Comparison of ENCODE assay signal across 26 cellular contexts in the genomic region with DNA sequence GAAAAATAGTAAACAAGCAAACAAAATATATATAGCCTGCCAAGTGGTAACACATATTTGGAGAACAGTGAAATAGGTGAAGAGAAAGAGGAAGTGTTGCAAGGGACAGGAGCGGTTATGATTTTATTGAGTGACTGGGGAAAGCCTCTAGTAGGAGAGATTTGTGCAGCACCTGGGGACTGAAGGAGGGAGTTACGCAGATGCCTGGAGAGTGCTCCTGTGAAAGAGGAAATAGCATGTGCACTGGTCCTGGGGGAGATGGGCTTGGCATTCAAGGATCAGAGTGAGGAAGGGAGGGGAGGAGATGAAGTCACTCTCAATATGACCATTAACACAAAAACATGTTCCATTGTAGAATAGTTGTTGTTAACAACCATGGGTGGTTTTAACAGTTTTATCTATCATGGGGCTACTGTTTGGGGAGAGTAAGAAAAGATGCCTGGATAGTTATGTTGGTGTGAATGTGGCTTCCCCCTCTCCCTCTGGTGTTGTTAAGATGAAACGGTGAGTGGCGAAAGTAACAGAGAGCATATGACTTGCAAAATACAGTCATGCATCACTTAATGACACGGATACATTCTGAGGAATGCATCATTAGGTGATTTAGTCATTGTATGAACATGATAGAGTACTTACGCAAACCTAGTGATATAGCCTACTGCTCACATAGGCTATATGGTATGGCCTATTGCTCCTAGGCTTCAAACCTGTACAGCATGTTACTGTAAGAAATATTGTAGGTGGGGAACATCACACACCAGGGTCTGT.
DNase-seq lines count a peak whose midpoint lies in the region; ATAC-seq, FAIRE-seq and TF ChIP-seq lines count a peak whose summit lies in the region.
"Had no signal": no experiment of that assay in that cellular context is flagged by ENCODE, and none has a peak within 500 bp of the region (broad histone marks: within the 10 kb centered on the region; RNA-seq: fewer than 3 reads in every experiment).

No MANE protein-coding gene starts in this region.

- H3K56ac ChIP-seq in H1 (replicated peaks; ENCODE audit: insufficient read length, low read depth, low read length): no peak overlapping the region

- H3K14ac ChIP-seq in H1 (ENCODE audit: insufficient read length): no peak overlapping the region

- H3K79me1 ChIP-seq in H1 (ENCODE audit: low read depth, low read length): no peaks in the 10 kb centered on the region

- no peak overlapping the region for H3K4ac ChIP-seq in H1 (replicated peaks; ENCODE audit: insufficient read length, low read depth, low read length)

- H3K27me3 ChIP-seq in BLaER1: no peaks in the 10 kb centered on the region
- H3K27me3 ChIP-seq in GM23338 (ENCODE audit: insufficient read depth): no peaks in the 10 kb centered on the region
- no peaks in the 10 kb centered on the region for H3K27me3 ChIP-seq in H1 (replicated peaks in 1 of 4; ENCODE audit: control insufficient read depth in 3 of 4, extremely low read depth in 1 of 4, insufficient read depth in 3 of 4, low read length in 3 of 4)
- H3K27me3 ChIP-seq: Peyer's patch had no signal

- H2AFZ ChIP-seq in GM23338 (0 out of 2 replicates have a peak overlapping the region, but pooled peaks have one; percentile 21), H1 (ENCODE audit: low read length) (no peak overlapping the region; the same call in 1 of the 2 replicates)

- H2BK20ac ChIP-seq in H1 (ENCODE audit: low read length): no peak overlapping the region

- H4K20me1 ChIP-seq in BLaER1 (no peaks in the 10 kb centered on the region), GM23338 (replicated peaks; ENCODE audit: insufficient read depth) (no peaks in the 10 kb centered on the region), H1 (replicated peaks in 1 of 2; ENCODE audit: control insufficient read depth in 1 of 2, insufficient read depth in 2 of 2, low read length in 2 of 2) (no peaks in the 10 kb centered on the region)

- H3K36me3 Mint-ChIP-seq in GM23338 (ENCODE audit: low read depth): no peaks in the 10 kb centered on the region
- H3K36me3 Mint-ChIP-seq: CD4-positive, alpha-beta memory T cell had no signal

- no peaks in the 10 kb centered on the region for H3K36me3 ChIP-seq in BLaER1
- no peaks in the 10 kb centered on the region for H3K36me3 ChIP-seq in GM23338 (ENCODE audit: insufficient read depth)
- no peaks in the 10 kb centered on the region for H3K36me3 ChIP-seq in H1 (ENCODE audit: control insufficient read depth in 2 of 4, insufficient read depth in 4 of 4, low read length in 3 of 4)
- H3K36me3 ChIP-seq: Peyer's patch had no signal

- no peak overlapping the region for H3K27ac Mint-ChIP-seq in GM23338
- H3K27ac Mint-ChIP-seq: CD4-positive, alpha-beta memory T cell; T-helper 1 cell treated with Interleukin-12 subunit alpha and Interleukin-12 subunit beta and Interleukin-4 antibody, amounts not matched to agents 30 μg/mL and 1 μg/mL, for 36 hours had no signal

- DNase-seq in GM23338 (ENCODE audit: low spot score): no peak
- no peak for DNase-seq in H1 (ENCODE audit: low read depth in 1 of 2, low spot score in 2 of 2)
- DNase-seq in stimulated activated CD4-positive, alpha-beta T cell treated with anti-CD3 and anti-CD28 coated beads, Interleukin-2, amount 100 ng/mL, for 48 hours: no peak
- no peak for DNase-seq in NCI-H226
- no peak for DNase-seq in NOMO-1 (lab: John Stamatoyannopoulos, UW; ENCODE audit: unreplicated experiment in 2 of 2)
- DNase-seq in GM10248 (ENCODE audit: extremely low spot score): no peak
- DNase-seq: 8988T; CD4-positive, alpha-beta memory T cell; COR-L47; Karpas-422; NCI-H1105 treated with DMSO at 0.1 percent for 48 hours; NCI-H146; NCI-H1930; NCI-H2107; NCI-H446; NCI-H524 treated with DMSO at 0.1 percent for 48 hours; NCI-H774; Peyer's patch; SIG-M5; SK-N-SH; SW 1271 had no signal

- no peak overlapping the region for H3K4me3 Mint-ChIP-seq in GM23338
- H3K4me3 Mint-ChIP-seq: CD4-positive, alpha-beta memory T cell; T-helper 1 cell treated with Interleukin-12 subunit alpha and Interleukin-12 subunit beta and Interleukin-4 antibody, amounts not matched to agents 30 μg/mL and 1 μg/mL, for 36 hours had no signal

- H3K4me2 ChIP-seq in BLaER1 (peak overlapping the region; percentile 17; the same call in 1 of the 2 replicates), GM23338 (no peak overlapping the region), H1 (ENCODE audit: insufficient read depth in 1 of 2, low read depth in 2 of 2, low read length in 2 of 2) (no peak overlapping the region)
- H3K4me2 ChIP-seq: SK-N-SH had no signal

- no peak for TF ChIP-seq POLR2A in H1 (IDR thresholded peaks at IDR 0.05; ENCODE audit: control extremely low read depth in 1 of 2, low read depth in 2 of 2, low read length in 2 of 2)

- no peak for TF ChIP-seq EP300 in H1 (IDR thresholded peaks at IDR 0.05; ENCODE audit: borderline replicate concordance in 1 of 2, low read depth in 2 of 2, low read length in 2 of 2)

- no peak for TF ChIP-seq RAD21 in H1 (IDR thresholded peaks at IDR 0.05 in 1 of 2, conservative IDR thresholded peaks at IDR 0.05 in 1 of 2; ENCODE audit: low read depth in 2 of 2, low read length in 2 of 2)

- peaks cover 4% of the 10 kb centered on the region for H3K27me3 Mint-ChIP-seq in GM23338 (ENCODE audit: insufficient read depth, low read depth, poor library complexity)
- H3K27me3 Mint-ChIP-seq: CD4-positive, alpha-beta memory T cell had no signal

- no peak overlapping the region for H2AK5ac ChIP-seq in H1 (ENCODE audit: low read depth, low read length)

- H4K91ac ChIP-seq in H1 (replicated peaks; ENCODE audit: insufficient read length, low read length): peak overlapping the region; percentile 39

- ATAC-seq in GM23338: no peak; the same call in 2 of the 3 replicates

- no peak overlapping the region for H2BK15ac ChIP-seq in H1 (ENCODE audit: low read length)

- H3K4me1 ChIP-seq in BLaER1 (peaks cover 6% of the 10 kb centered on the region; the same call in 1 of the 2 replicates), GM23338 (ENCODE audit: insufficient read depth) (peaks cover 26% of the 10 kb centered on the region), H1 (replicated peaks in 1 of 4; ENCODE audit: control insufficient read depth in 3 of 4, insufficient read depth in 4 of 4, low read length in 3 of 4) (peaks cover 2 to 7% (median 6%) of the 10 kb centered on the region in 4 experiments; a peak in 6 of 7 replicates)
- H3K4me1 ChIP-seq: Peyer's patch had no signal

- H3K9me2 ChIP-seq in GM23338 (ENCODE audit: insufficient read depth): no peaks in the 10 kb centered on the region
- H3K9me2 ChIP-seq: SK-N-SH had no signal

- H3K4me1 Mint-ChIP-seq in GM23338: peaks cover 44% of the 10 kb centered on the region
- H3K4me1 Mint-ChIP-seq: CD4-positive, alpha-beta memory T cell had no signal

- no peak overlapping the region for H3K18ac ChIP-seq in H1 (ENCODE audit: extremely low read depth, low read length)

- H2BK120ac ChIP-seq in H1 (replicated peaks; ENCODE audit: low read depth, low read length): no peak overlapping the region

- H4K5ac ChIP-seq in H1 (ENCODE audit: insufficient read length, low read depth, low read length): no peak overlapping the region

- H3K23me2 ChIP-seq in H1 (ENCODE audit: low read depth, low read length): no peaks in the 10 kb centered on the region

- H4K8ac ChIP-seq in H1 (ENCODE audit: extremely low read depth, insufficient read depth, low read length): no peak overlapping the region

- CTCF ChIA-PET in H1 (lab: Charles Lee; ENCODE audit: partially characterized antibody): no interaction called here
- CTCF ChIA-PET in GM10248 (lab: Yijun Ruan, JAX): no interaction called here

- no peak overlapping the region for H2BK12ac ChIP-seq in H1 (ENCODE audit: low read depth, low read length)

- peaks cover under 1% of the 10 kb centered on the region; the same call in 1 of the 3 replicates for H3K9me3 Mint-ChIP-seq in GM23338

- no peak for FAIRE-seq in H1 (lab: Jason Lieb, UNC)
- FAIRE-seq: G401.6, GM12892 had no signal

- H3K23ac ChIP-seq in H1 (ENCODE audit: insufficient read length): no peak overlapping the region

- H3K9ac ChIP-seq in BLaER1 (no peak overlapping the region), H1 (replicated peaks in 1 of 4; ENCODE audit: extremely low read depth in 1 of 4, low read depth in 3 of 4, low read length in 3 of 4) (no peak overlapping the region; a peak in 1 of 7 replicates)
- H3K9ac ChIP-seq: SK-N-SH had no signal

- H3K27ac ChIP-seq in BLaER1: no peak overlapping the region
- H3K27ac ChIP-seq in GM23338 (ENCODE audit: low read depth): no peak overlapping the region
- H3K27ac ChIP-seq in H1 (ENCODE audit: low read depth, low read length): no peak overlapping the region
- H3K27ac ChIP-seq: Peyer's patch had no signal

- POLR2A ChIA-PET in H1 (lab: Charles Lee; ENCODE audit: partially characterized antibody): no interaction called here
- POLR2A ChIA-PET in GM10248 (lab: Yijun Ruan, JAX): no interaction called here

- H3F3A ChIP-seq in GM23338 (replicated peaks; ENCODE audit: low read depth): no peaks in the 10 kb centered on the region

- H3K79me2 ChIP-seq in GM23338 (replicated peaks; ENCODE audit: insufficient read depth) (no peaks in the 10 kb centered on the region), H1 (ENCODE audit: control insufficient read depth in 1 of 2, insufficient read depth in 2 of 2, low read length in 2 of 2) (no peaks in the 10 kb centered on the region)

- H3K4me3 ChIP-seq in BLaER1 (no peak overlapping the region), GM23338 (no peak overlapping the region), H1 (ENCODE audit: extremely low read depth in 1 of 4, insufficient read depth in 2 of 4, low read depth in 3 of 4, low read length in 4 of 4) (no peak overlapping the region)
- H3K4me3 ChIP-seq: Peyer's patch had no signal

- H3K9me3 ChIP-seq in BLaER1 (no peaks in the 10 kb centered on the region; the same call in 1 of the 2 replicates), H1 (ENCODE audit: insufficient read depth in 2 of 2, low read depth in 1 of 2, low read length in 1 of 2) (no peaks in the 10 kb centered on the region)
- H3K9me3 ChIP-seq: Peyer's patch, SK-N-SH had no signal

- WGBS in H1 (ENCODE audit: extremely low coverage in 1 of 2, insufficient coverage in 1 of 2, insufficient read length in 1 of 2, insufficient replicate concordance in 2 of 2, low coverage in 1 of 2, low lambda C conversion rate in 2 of 2, missing lambda C conversion rate in 1 of 2), 2 experiments: 85% methylated on average over 6 of the region's 6 CpGs; no CpG with 5 or more reads in 1 of the 2 experiments

- no peak for TF ChIP-seq CTCF in GM23338 (conservative IDR thresholded peaks at IDR 0.05; ENCODE audit: low read depth in 2 of 2)
- no peak for TF ChIP-seq CTCF in H1 (IDR thresholded peaks at IDR 0.05; ENCODE audit: control extremely low read depth in 1 of 3, insufficient read depth in 1 of 3, low read depth in 1 of 3, low read length in 3 of 3)
- no peak for TF ChIP-seq CTCF in GM10248 (IDR thresholded peaks at IDR 0.05; ENCODE audit: control extremely low read depth, extremely low read depth, low read depth, missing control alignments)

- H2BK5ac ChIP-seq in H1 (ENCODE audit: low read depth, low read length): no peak overlapping the region

TF ChIP-seq in GM23338, 12 proteins besides CTCF, POLR2A, EP300 and RAD21 (continues in another document):
- TF ChIP-seq STAT1 (IDR thresholded peaks at IDR 0.05; ENCODE audit: unreplicated experiment): no peak

TF ChIP-seq in PFSK-1, 5 proteins besides CTCF, POLR2A, EP300 and RAD21 (continues in another document):
- no peak for TF ChIP-seq POLR2AphosphoS5 (IDR thresholded peaks at IDR 0.05; ENCODE audit: low read depth, low read length)

TF ChIP-seq in H1, 55 proteins besides CTCF, POLR2A, EP300 and RAD21 (continues in another document):
- TF ChIP-seq KDM1A (IDR thresholded peaks at IDR 0.05; ENCODE audit: borderline replicate concordance, low read length): no peak
